Comparison of ENCODE assay signal across 8 cellular contexts in genomic region chrX:3842822-3843521, GRCh38.
DNase-seq lines count a peak whose midpoint lies in the region; ATAC-seq and TF ChIP-seq lines count a peak whose summit lies in the region.
"Not testable (repeated sequence)": the region's sequence is repeated elsewhere in the genome, so short reads cannot be mapped to it uniquely, and the experiment has no call there.

No MANE protein-coding gene starts in this region.

- H2BK5ac ChIP-seq in IMR-90 (ENCODE audit: low read depth, low read length, poor library complexity, severe bottlenecking): peak overlapping the region; percentile 39

- not testable (repeated sequence) for H3K36me3 ChIP-seq in BE2C; IMR-90 (ENCODE audit: control insufficient read depth, insufficient read depth, low read length); WERI-Rb-1; psoas muscle (ENCODE audit: insufficient read depth in 1 of 2, low read depth in 1 of 2)

- peak overlapping the region; percentile 67 for H3K4me2 ChIP-seq in IMR-90 (ENCODE audit: low read depth, low read length)

- H3K27ac Mint-ChIP-seq in activated naive CD8-positive, alpha-beta T cell treated with anti-CD3 and anti-CD28 coated beads for 36 hours: peak overlapping the region; percentile 63

- H4K8ac ChIP-seq in IMR-90 (ENCODE audit: low read depth in 2 of 2, low read length in 2 of 2): not testable (repeated sequence)

- not testable (repeated sequence) for H2BK120ac ChIP-seq in IMR-90 (ENCODE audit: low read depth, low read length)

- intact Hi-C loops in IMR-90 (cut with micrococcal nuclease); left cardiac atrium (cut with DNase I); psoas muscle (cut with DNase I): not testable (repeated sequence)

- H4K20me1 ChIP-seq in IMR-90 (ENCODE audit: insufficient read depth, low read length): not testable (repeated sequence)

- TF ChIP-seq POLR2A in IMR-90 (IDR thresholded peaks at IDR 0.05; ENCODE audit: low read depth, low read length): not testable (repeated sequence)

- peak overlapping the region; percentile 68 for H3K4me3 Mint-ChIP-seq in activated naive CD8-positive, alpha-beta T cell treated with anti-CD3 and anti-CD28 coated beads for 36 hours

- H3K23ac ChIP-seq in IMR-90 (ENCODE audit: low read depth, low read length): not testable (repeated sequence)

- H2AFZ ChIP-seq in IMR-90 (replicated peaks; ENCODE audit: low read length, poor library complexity): not testable (repeated sequence)

- not testable (repeated sequence) for H3K9me3 Mint-ChIP-seq in activated naive CD8-positive, alpha-beta T cell treated with anti-CD3 and anti-CD28 coated beads for 36 hours

- not testable (repeated sequence) for TF ChIP-seq CTCF in BE2C (IDR thresholded peaks at IDR 0.05; ENCODE audit: low read depth, low read length); IMR-90 (conservative IDR thresholded peaks at IDR 0.05; ENCODE audit: low read depth, low read length); WERI-Rb-1 (IDR thresholded peaks at IDR 0.05; ENCODE audit: low read depth, low read length); psoas muscle (IDR thresholded peaks at IDR 0.05)

- not testable (repeated sequence) for H2AK9ac ChIP-seq in IMR-90 (replicated peaks; ENCODE audit: low read depth, low read length, poor library complexity)

- H2BK15ac ChIP-seq in IMR-90 (ENCODE audit: low read depth, low read length): not testable (repeated sequence)

- BruUV-seq in IMR-90 (replicated peaks; lab: Mats Ljungman, UMichigan): not testable (repeated sequence)

- not testable (repeated sequence) for H3K9me3 ChIP-seq in BE2C; IMR-90 (ENCODE audit: control insufficient read depth, insufficient read depth, low read length); WERI-Rb-1 (ENCODE audit: severe bottlenecking); psoas muscle

- H2BK20ac ChIP-seq in IMR-90 (ENCODE audit: low read depth, low read length): not testable (repeated sequence)

- H3K4ac ChIP-seq in IMR-90 (ENCODE audit: low read depth, low read length): not testable (repeated sequence)

- not testable (repeated sequence) for H3K9me1 ChIP-seq in IMR-90 (ENCODE audit: insufficient read depth, low read length)

- not testable (repeated sequence) for H3K27me3 Mint-ChIP-seq in activated naive CD8-positive, alpha-beta T cell treated with anti-CD3 and anti-CD28 coated beads for 36 hours

- H3K79me1 ChIP-seq in IMR-90 (ENCODE audit: low read depth in 1 of 2, low read length in 2 of 2): not testable (repeated sequence)

- H3K27me3 ChIP-seq in BE2C; IMR-90 (ENCODE audit: control insufficient read depth, insufficient read depth, low read length); WERI-Rb-1 (ENCODE audit: insufficient read depth, low read depth, severe bottlenecking); psoas muscle (ENCODE audit: insufficient read depth in 3 of 3, low read length in 2 of 3): not testable (repeated sequence)

- peak overlapping the region; percentile 56; the same call in 1 of the 2 replicates for H3K9ac ChIP-seq in IMR-90 (ENCODE audit: low read depth, low read length)

- DNase-seq in BE2C (peak; percentile 10), WERI-Rb-1 (peak; percentile 23), left cardiac atrium (peak; percentile 31)
- DNase-seq in IMR-90, psoas muscle: not testable (repeated sequence)
- DNase-seq in activated naive CD8-positive, alpha-beta T cell treated with anti-CD3 and anti-CD28 coated beads for 36 hours: peak; percentile 49

- not testable (repeated sequence) for H3K18ac ChIP-seq in IMR-90 (ENCODE audit: low read depth, low read length)

- ATAC-seq in GM19372 (IDR thresholded peaks at IDR 0.05; ENCODE audit: low read depth, unreplicated experiment) (peak; percentile 50), HG02884 (IDR thresholded peaks at IDR 0.05; ENCODE audit: unreplicated experiment) (peak; percentile 75), IMR-90 (ENCODE audit: low read depth) (peak; percentile 76), left cardiac atrium (peak; percentile 77 to 84), psoas muscle (peak in 1 of 4 donors; percentile 54)

- not testable (repeated sequence) for H3K4me3 ChIP-seq in BE2C (ENCODE audit: low read depth, low read length)
- peak overlapping the region; percentile 68 for H3K4me3 ChIP-seq in IMR-90 (ENCODE audit: insufficient read depth, low read depth, low read length)
- peak overlapping the region; percentile 30 for H3K4me3 ChIP-seq in WERI-Rb-1 (ENCODE audit: low read depth, low read length)
- peak overlapping the region; percentile 50 for H3K4me3 ChIP-seq in psoas muscle

- peak overlapping the region; percentile 44 for H3K27ac ChIP-seq in IMR-90 (ENCODE audit: insufficient read depth, low read length)
- not testable (repeated sequence) for H3K27ac ChIP-seq in WERI-Rb-1, psoas muscle

- CTCF ChIA-PET in IMR-90 (lab: Yijun Ruan, JAX): not testable (repeated sequence)

- not testable (repeated sequence) for H3K4me1 Mint-ChIP-seq in activated naive CD8-positive, alpha-beta T cell treated with anti-CD3 and anti-CD28 coated beads for 36 hours

- not testable (repeated sequence) for H4K5ac ChIP-seq in IMR-90 (ENCODE audit: low read depth, low read length)

- not testable (repeated sequence) for H3K56ac ChIP-seq in IMR-90 (ENCODE audit: extremely low read depth, insufficient read depth, low read length)

- not testable (repeated sequence) for H4K91ac ChIP-seq in IMR-90 (ENCODE audit: insufficient read depth, low read depth, low read length)

- H2AK5ac ChIP-seq in IMR-90 (ENCODE audit: low read depth, low read length): not testable (repeated sequence)

- TF ChIP-seq RAD21 in IMR-90 (IDR thresholded peaks at IDR 0.05; ENCODE audit: low read length): not testable (repeated sequence)

- not testable (repeated sequence) for H3K4me1 ChIP-seq in BE2C; IMR-90 (ENCODE audit: control insufficient read depth, insufficient read depth, low read length); psoas muscle

- WGBS in IMR-90 (ENCODE audit: extremely low coverage in 2 of 2, insufficient read length in 1 of 2), 2 experiments: no CpG with 5 or more reads among the region's 70 CpGs
- WGBS in psoas muscle, 3 donors: 0 to 2% methylated on average over 8 to 23 of the region's 70 CpGs; no CpG with 5 or more reads in 1 of the 3 donors

- POLR2A ChIA-PET in IMR-90 (lab: Charles Lee; ENCODE audit: unreplicated experiment): not testable (repeated sequence)

- H3K14ac ChIP-seq in IMR-90 (replicated peaks; ENCODE audit: low read depth, low read length): not testable (repeated sequence)

- in situ Hi-C loops in IMR-90 (cut with MboI; ENCODE audit: low sequenced_read_pairs): not testable (repeated sequence)

- H3K36me3 Mint-ChIP-seq in activated naive CD8-positive, alpha-beta T cell treated with anti-CD3 and anti-CD28 coated beads for 36 hours: not testable (repeated sequence)

- dilution Hi-C loops in IMR-90 (cut with HindIII; ENCODE audit: low sequenced_read_pairs, unreplicated experiment): not testable (repeated sequence)
